ENCODE assay signal across 18 cellular contexts in genomic region chr15:48096355-48096786, GRCh38. TPM values are rescaled to one million over a fixed set of nuclear protein-coding genes. Genes with fewer than 3 reads are reported as not detected.
DNase-seq lines count a peak whose midpoint lies in the region; ATAC-seq and FAIRE-seq lines count a peak whose summit lies in the region.
"Had no signal": no experiment of that assay in that cellular context is flagged by ENCODE, and none has a peak within 500 bp of the region (broad histone marks: within the 10 kb centered on the region; RNA-seq: fewer than 3 reads in every experiment).

No MANE protein-coding gene starts in this region.

- H3K36me3 ChIP-seq in aorta (ENCODE audit: control insufficient read depth in 1 of 2, insufficient read depth in 2 of 2, low read length in 1 of 2), result peaks cover 0 to 2% of the 10 kb centered on the region in 2 donors

- no peak for FAIRE-seq in HTR-8/SVneo (lab: Jason Lieb, UNC)

- DNase-seq in HTR-8/SVneo (ENCODE audit: insufficient read length, low spot score) (peak; percentile 6), aorta (no peak), activated gamma-delta T cell treated with Interleukin-2 at 50 U/mL for 16 hours (no peak), kidney glomerular epithelial cell (lab: John Stamatoyannopoulos, UW) (no peak)
- no peak for DNase-seq in activated naive CD4-positive, alpha-beta T cell treated with Interleukin-2 at 50 U/mL for 16 hours
- DNase-seq: dermis blood vessel endothelial cell; immature natural killer cell; mucosa of descending colon; stimulated activated CD8-positive, alpha-beta memory T cell treated with anti-CD3 and anti-CD28 coated beads, Interleukin-4, amount 100 ng/mL, for 48 hours had no signal

- no peaks in the 10 kb centered on the region for H3K9me3 ChIP-seq in aorta (ENCODE audit: control insufficient read depth, low read length)
- H3K9me3 ChIP-seq: mucosa of descending colon had no signal

- H3K4me3 ChIP-seq in aorta (ENCODE audit: low read length in 2 of 2), result no peak overlapping the region
- H3K4me3 ChIP-seq: mucosa of descending colon, SK-N-MC had no signal

- ATAC-seq in GM18502 (IDR thresholded peaks at IDR 0.05; ENCODE audit: poor library complexity, unreplicated experiment) (peak; percentile 92), GM21367 (IDR thresholded peaks at IDR 0.05; ENCODE audit: unreplicated experiment) (peak; percentile 49), HG02943 (IDR thresholded peaks at IDR 0.05; ENCODE audit: low read depth, unreplicated experiment) (peak; percentile 82), aorta (ENCODE audit: low FRiP score) (no peak)
- ATAC-seq: mucosa of descending colon had no signal

- H3K27ac ChIP-seq in aorta (ENCODE audit: low read depth in 1 of 2, low read length in 2 of 2), result no peak overlapping the region
- H3K27ac ChIP-seq: parathyroid adenoma, SK-N-MC, VCaP had no signal

- 87 to 88% methylated on average over 4 of the region's 4 CpGs for WGBS in aorta, 2 donors

- no peaks in the 10 kb centered on the region for H3K27me3 ChIP-seq in aorta (ENCODE audit: control insufficient read depth in 1 of 2, insufficient read depth in 2 of 2, low read length in 1 of 2)

- H3K4me1 ChIP-seq in aorta (ENCODE audit: control insufficient read depth in 1 of 2, insufficient read depth in 2 of 2, low read length in 2 of 2), result no peaks in the 10 kb centered on the region
- H3K4me1 ChIP-seq: parathyroid adenoma had no signal

- intact Hi-C loops in aorta (cut with DNase I), result no loop called here

RNA-seq across cellular contexts. Expression of gene SLC24A5, which starts 24.4 kb away (rescaled TPM):
- not detected for total RNA-seq in aorta
- polyA plus RNA-seq in aorta, result under 1 TPM in 1 of 2 donors, not detected in 1; 0.41 TPM
- total RNA-seq: A673, dermis blood vessel endothelial cell, LHCN-M2, mucosa of descending colon had no signal
- polyA plus RNA-seq: immature natural killer cell, urinary bladder had no signal
